Comparison of ENCODE assay signal across 10 cellular contexts in genomic region chr1:59292557-59292956, GRCh38. TPM values are rescaled to one million over a fixed set of nuclear protein-coding genes. Genes with fewer than 3 reads are reported as not detected.
A peak's percentile ranks its signal among the peaks of the same experiment; 100 is the strongest.
DNase-seq lines count a peak whose midpoint lies in the region; ATAC-seq and TF ChIP-seq lines count a peak whose summit lies in the region.
"Had no signal": no experiment of that assay in that cellular context is flagged by ENCODE, and none has a peak within 500 bp of the region (broad histone marks: within the 10 kb centered on the region; RNA-seq: fewer than 3 reads in every experiment).

No MANE protein-coding gene starts in this region.

- H3K4me1 ChIP-seq in lower lobe of right lung = peaks cover 33% of the 10 kb centered on the region

- no peaks in the 10 kb centered on the region for H3K27me3 Mint-ChIP-seq in CD14-positive monocyte (ENCODE audit: low read depth in 3 of 3)

- no peaks in the 10 kb centered on the region for H3K27me3 ChIP-seq in lower lobe of right lung (ENCODE audit: low read depth)
- H3K27me3 ChIP-seq: pancreas had no signal

- peak; percentile 23 for ATAC-seq in HG03108 (IDR thresholded peaks at IDR 0.05; ENCODE audit: unreplicated experiment)
- ATAC-seq in lower lobe of right lung = peak in 1 of 2 donors; percentile 7
- no peak for ATAC-seq in GM21528 (IDR thresholded peaks at IDR 0.05; ENCODE audit: low FRiP score, unreplicated experiment)
- no peak for ATAC-seq in HG02970 (IDR thresholded peaks at IDR 0.05; ENCODE audit: low FRiP score, unreplicated experiment)
- ATAC-seq: pancreas had no signal

- no peaks in the 10 kb centered on the region for H3K9me3 ChIP-seq in lower lobe of right lung
- H3K9me3 ChIP-seq: pancreas had no signal

- H3K36me3 ChIP-seq in lower lobe of right lung = no peaks in the 10 kb centered on the region
- H3K36me3 ChIP-seq: pancreas had no signal

- H3K4me3 ChIP-seq in lower lobe of right lung = no peak overlapping the region
- H3K4me3 ChIP-seq: pancreas had no signal

- intact Hi-C loops in CD14-positive monocyte (cut with micrococcal nuclease) (loop anchor here (5.0 to 10.0 kb wide), 6 partner anchors 148 to 510 kb away; partner anchors contain the start of gene JUN (in 1 of the 2)), lower lobe of right lung (cut with DNase I) (no loop called here)

- peak overlapping the region in 1 of 2 donors; percentile 43 for H3K4me3 Mint-ChIP-seq in CD14-positive monocyte

- H3K27ac ChIP-seq in lower lobe of right lung = peak overlapping the region; percentile 53

- peak overlapping the region; percentile 90 to 95 (median 95) for H3K27ac Mint-ChIP-seq in CD14-positive monocyte

- H3K4me1 Mint-ChIP-seq in CD14-positive monocyte = peaks cover 57% of the 10 kb centered on the region

- TF ChIP-seq CTCF in CD14-positive monocyte (IDR thresholded peaks at IDR 0.05) (no peak), lower lobe of right lung (IDR thresholded peaks at IDR 0.05) (peak; percentile 12)

- DNase-seq in CD14-positive monocyte (ENCODE audit: low spot score) (peak; percentile 92), amniotic epithelial cell (ENCODE audit: low read depth) (peak; percentile 88), lower lobe of right lung (no peak), NCI-H345 treated with DMSO at 0.1 percent for 48 hours (lab: John Stamatoyannopoulos, UW; ENCODE audit: unreplicated experiment) (no peak)
- DNase-seq in stimulated activated CD4-positive, alpha-beta T cell treated with anti-CD3 and anti-CD28 coated beads, Interleukin-4, amount 100 ng/mL, for 1 hour = no peak
- DNase-seq: NCI-H1417 had no signal

- peaks cover 3 to 13% of the 10 kb centered on the region in 2 donors for H3K36me3 Mint-ChIP-seq in CD14-positive monocyte

- peaks cover 0 to 3% (median 0%) of the 10 kb centered on the region in 7 donors for H3K9me3 Mint-ChIP-seq in CD14-positive monocyte

RNA-seq across cellular contexts. Expression of gene FGGY, which starts 4.3 kb away (rescaled TPM):
- polyA plus RNA-seq in CD14-positive monocyte = 1 to 10 TPM; 2.3 to 4.3 TPM
- total RNA-seq in lower lobe of right lung = 31.4 TPM

Comparison
In these comparisons a context has a peak if more than half of its experiments do, and no peak if none do; other contexts are left out.
1. DNase-seq: peak in CD14-positive monocyte (single experiment) and amniotic epithelial cell (single experiment); none in lower lobe of right lung (single experiment), stimulated activated CD4-positive, alpha-beta T cell treated with anti-CD3 and anti-CD28 coated beads, Interleukin-4, amount 100 ng/mL, for 1 hour (single experiment) and NCI-H345 treated with DMSO at 0.1 percent for 48 hours (single experiment).